Comparison of ENCODE assay signal across 22 cellular contexts in genomic region chr5:34051374-34051980, GRCh38.
"Had no signal": no experiment of that assay in that cellular context is flagged by ENCODE, and none has a peak within 500 bp of the region (broad histone marks: within the 10 kb centered on the region; RNA-seq: fewer than 3 reads in every experiment).

No MANE protein-coding gene starts in this region.

- H3K4me3 ChIP-seq: heart left ventricle, mucosa of descending colon, tibial nerve had no signal

- ATAC-seq: activated CD8-positive, alpha-beta T cell treated with anti-CD3 and anti-CD28 coated beads for 36 hours; activated T-cell treated with anti-CD3 and anti-CD28 coated beads, Interleukin-2, amount 50 U/mL, for 4 hours; activated T-helper 17 cell treated with anti-CD3 and anti-CD28 coated beads, Interleukin-2, amount 50 U/mL, for 72 hours; foreskin keratinocyte; heart left ventricle; mucosa of descending colon; natural killer cell treated with Interleukin-12 subunit alpha and Interleukin-12 subunit beta and Interleukin-15 and Interleukin-18, amount 100 ng/mL, for 72 hours; right cardiac atrium; T-helper 17 cell had no signal

- H3K27ac ChIP-seq: heart left ventricle, tibial nerve had no signal

- H3K27me3 ChIP-seq: foreskin keratinocyte, heart left ventricle, tibial nerve had no signal

- DNase-seq: activated CD4-positive, alpha-beta T cell treated with anti-CD3 and anti-CD28 coated beads, Interleukin-2, amount 10 ng/mL, durations not matched to agents 7 days and 5 days; activated CD4-positive, CD25-positive, alpha-beta regulatory T cell treated with anti-CD3 and anti-CD28 coated beads, Interleukin-2, amount 50 U/mL, for 72 hours; activated CD8-positive, alpha-beta T cell treated with anti-CD3 and anti-CD28 coated beads for 36 hours; activated gamma-delta T cell treated with Interleukin-2 at 50 U/mL for 16 hours; activated naive CD4-positive, alpha-beta T cell treated with anti-CD3 and anti-CD28 coated beads, Interleukin-2, amount 50 U/mL, for 16 hours; activated T-cell treated with anti-CD3 and anti-CD28 coated beads, Interleukin-2, amount 50 U/mL, for 4 hours; amygdala; caudate nucleus; endodermal cell; foreskin keratinocyte; heart left ventricle; hypothalamus; immature natural killer cell; mucosa of descending colon; right cardiac atrium; stimulated activated CD4-positive, alpha-beta T cell treated with anti-CD3 and anti-CD28 coated beads, Interleukin-15, amount 100 ng/mL, for 24 hours; stimulated activated naive CD4-positive, alpha-beta T cell; T-helper 17 cell; T1000 had no signal

- H3K9me3 ChIP-seq: heart left ventricle, mucosa of descending colon, tibial nerve had no signal
